14 cellular contexts compared by ENCODE assay signal in genomic region chr1:153539395-153540093, GRCh38. TPM values are rescaled to one million over a fixed set of nuclear protein-coding genes. Genes with fewer than 3 reads are reported as not detected.
DNase-seq lines count a peak whose midpoint lies in the region; ATAC-seq and TF ChIP-seq lines count a peak whose summit lies in the region.
"Had no signal": no experiment of that assay in that cellular context is flagged by ENCODE, and none has a peak within 500 bp of the region (broad histone marks: within the 10 kb centered on the region; RNA-seq: fewer than 3 reads in every experiment).

No MANE protein-coding gene starts in this region.

- no peaks in the 10 kb centered on the region for H3K9me3 Mint-ChIP-seq in T-helper 1 cell treated with Interleukin-12 subunit alpha and Interleukin-12 subunit beta and Interleukin-4 antibody, amounts not matched to agents 30 μg/mL and 1 μg/mL, for 36 hours
- no peaks in the 10 kb centered on the region for H3K9me3 Mint-ChIP-seq in effector memory CD8-positive, alpha-beta T cell
- H3K9me3 Mint-ChIP-seq in stimulated activated effector memory CD8-positive, alpha-beta T cell treated with anti-CD3 and anti-CD28 coated beads, Interleukin-12 subunit alpha, Interleukin-12 subunit beta, amount 100 ng/mL, for 72 hours: no peaks in the 10 kb centered on the region

- H3K36me3 ChIP-seq in Panc1 (ENCODE audit: control insufficient read depth, insufficient read depth, low read length): no peaks in the 10 kb centered on the region; the same call in 1 of the 2 replicates
- H3K36me3 ChIP-seq in brain microvascular endothelial cell (replicated peaks): no peaks in the 10 kb centered on the region
- H3K36me3 ChIP-seq in psoas muscle (ENCODE audit: insufficient read depth in 1 of 2, low read depth in 1 of 2): no peaks in the 10 kb centered on the region

- no peaks in the 10 kb centered on the region for H3K27me3 ChIP-seq in Panc1 (ENCODE audit: control insufficient read depth, insufficient read depth, low read length)
- no peaks in the 10 kb centered on the region for H3K27me3 ChIP-seq in brain microvascular endothelial cell (replicated peaks)
- H3K27me3 ChIP-seq in psoas muscle (ENCODE audit: insufficient read depth in 3 of 3, low read length in 2 of 3): peaks cover 0 to 8% (median 0%) of the 10 kb centered on the region in 3 donors
- H3K27me3 ChIP-seq: heart left ventricle, left lung had no signal

- peaks cover 80% of the 10 kb centered on the region for H3K4me1 ChIP-seq in Panc1 (ENCODE audit: control insufficient read depth, insufficient read depth, low read length)
- peaks cover under 1% of the 10 kb centered on the region for H3K4me1 ChIP-seq in psoas muscle

- intact Hi-C loops in Panc1 (cut with micrococcal nuclease; ENCODE audit: unreplicated experiment): no loop called here
- intact Hi-C loops in psoas muscle (cut with DNase I): no loop called here

- H3K4me3 Mint-ChIP-seq in T-helper 1 cell treated with Interleukin-12 subunit alpha and Interleukin-12 subunit beta and Interleukin-4 antibody, amounts not matched to agents 30 μg/mL and 1 μg/mL, for 36 hours: peak overlapping the region; percentile 18
- H3K4me3 Mint-ChIP-seq in effector memory CD8-positive, alpha-beta T cell: peak overlapping the region; percentile 95 to 100
- peak overlapping the region; percentile 99 for H3K4me3 Mint-ChIP-seq in stimulated activated effector memory CD8-positive, alpha-beta T cell treated with anti-CD3 and anti-CD28 coated beads, Interleukin-12 subunit alpha, Interleukin-12 subunit beta, amount 100 ng/mL, for 72 hours

- no peaks in the 10 kb centered on the region for H3K27me3 Mint-ChIP-seq in T-helper 1 cell treated with Interleukin-12 subunit alpha and Interleukin-12 subunit beta and Interleukin-4 antibody, amounts not matched to agents 30 μg/mL and 1 μg/mL, for 36 hours (ENCODE audit: low read depth)
- H3K27me3 Mint-ChIP-seq in effector memory CD8-positive, alpha-beta T cell: no peaks in the 10 kb centered on the region

- BruUV-seq in Panc1 (replicated peaks; lab: Mats Ljungman, UMichigan): no TSS peak

- H3K4me1 Mint-ChIP-seq in T-helper 1 cell treated with Interleukin-12 subunit alpha and Interleukin-12 subunit beta and Interleukin-4 antibody, amounts not matched to agents 30 μg/mL and 1 μg/mL, for 36 hours (ENCODE audit: low read depth): peaks cover 72% of the 10 kb centered on the region
- H3K4me1 Mint-ChIP-seq in effector memory CD8-positive, alpha-beta T cell (ENCODE audit: low read depth in 2 of 2): peaks cover 67 to 70% of the 10 kb centered on the region in 2 donors
- peaks cover 76% of the 10 kb centered on the region for H3K4me1 Mint-ChIP-seq in stimulated activated effector memory CD8-positive, alpha-beta T cell treated with anti-CD3 and anti-CD28 coated beads, Interleukin-12 subunit alpha, Interleukin-12 subunit beta, amount 100 ng/mL, for 72 hours

- TF ChIP-seq CTCF in Panc1 (IDR thresholded peaks at IDR 0.05) (no peak), brain microvascular endothelial cell (IDR thresholded peaks at IDR 0.05; ENCODE audit: low read depth, low read length, missing control alignments) (no peak), psoas muscle (IDR thresholded peaks at IDR 0.05) (no peak)

- in situ Hi-C loops in Panc1 (cut with HindIII; ENCODE audit: low pct_unique_long_range_greater_than_20kb, low sequenced_read_pairs) (no loop called here), brain microvascular endothelial cell (cut with HindIII; ENCODE audit: low pct_ligation_motif_present, low sequenced_read_pairs) (no loop called here)

- DNase-seq in T-helper 1 cell: no peak
- no peak for DNase-seq in Panc1 (ENCODE audit: low read depth, low spot score)
- DNase-seq in effector memory CD8-positive, alpha-beta T cell: no peak
- DNase-seq in stimulated activated effector memory CD8-positive, alpha-beta T cell treated with anti-CD3 and anti-CD28 coated beads, Interleukin-12 subunit alpha, Interleukin-12 subunit beta, amount 100 ng/mL, for 72 hours (ENCODE audit: low spot score in 2 of 2): no peak
- no peak for DNase-seq in brain microvascular endothelial cell
- DNase-seq in psoas muscle: no peak
- DNase-seq in activated effector memory CD4-positive, alpha-beta T cell treated with Interleukin-2 at 50 U/mL for 16 hours: no peak
- DNase-seq: activated CD4-positive, alpha-beta T cell treated with anti-CD3 and anti-CD28 coated beads for 4 hours; heart left ventricle; left lung had no signal

- WGBS in psoas muscle, 3 donors: 75 to 85% (median 80%) methylated on average over 4 of the region's 4 CpGs

- CTCF ChIA-PET in Panc1 (lab: Charles Lee): interaction anchor here (1.3 kb wide), 1 partner anchor 29 kb away, joined by 3 read pairs; no protein-coding TSS in a partner anchor

- ATAC-seq in Panc1 (no peak), psoas muscle (no peak)
- ATAC-seq in effector memory CD8-positive, alpha-beta T cell (replicated peaks): no peak
- ATAC-seq in stimulated activated effector memory CD8-positive, alpha-beta T cell treated with anti-CD3 and anti-CD28 coated beads, Interleukin-12 subunit alpha, Interleukin-12 subunit beta, amount 100 ng/mL, for 72 hours: no peak
- ATAC-seq: heart left ventricle, left lung, SK-N-SH treated with all-trans-retinoic acid at 6 μM for 48 hours had no signal

- H3K36me3 Mint-ChIP-seq in T-helper 1 cell treated with Interleukin-12 subunit alpha and Interleukin-12 subunit beta and Interleukin-4 antibody, amounts not matched to agents 30 μg/mL and 1 μg/mL, for 36 hours (ENCODE audit: low read depth): peaks cover 39% of the 10 kb centered on the region
- peaks cover 45% of the 10 kb centered on the region for H3K36me3 Mint-ChIP-seq in effector memory CD8-positive, alpha-beta T cell (ENCODE audit: insufficient read depth)
- peaks cover 63% of the 10 kb centered on the region for H3K36me3 Mint-ChIP-seq in stimulated activated effector memory CD8-positive, alpha-beta T cell treated with anti-CD3 and anti-CD28 coated beads, Interleukin-12 subunit alpha, Interleukin-12 subunit beta, amount 100 ng/mL, for 72 hours

- H3K27ac Mint-ChIP-seq in T-helper 1 cell treated with Interleukin-12 subunit alpha and Interleukin-12 subunit beta and Interleukin-4 antibody, amounts not matched to agents 30 μg/mL and 1 μg/mL, for 36 hours: peak overlapping the region; percentile 91
- peak overlapping the region; percentile 93 to 94 for H3K27ac Mint-ChIP-seq in effector memory CD8-positive, alpha-beta T cell
- H3K27ac Mint-ChIP-seq in stimulated activated effector memory CD8-positive, alpha-beta T cell treated with anti-CD3 and anti-CD28 coated beads, Interleukin-12 subunit alpha, Interleukin-12 subunit beta, amount 100 ng/mL, for 72 hours: peak overlapping the region; percentile 98

- POLR2A ChIA-PET in Panc1 (lab: Charles Lee): interaction anchor here (0.6 kb wide), 1 partner anchor 28 kb away, joined by 3 read pairs; no protein-coding TSS in a partner anchor

- H3K9me3 ChIP-seq in Panc1 (ENCODE audit: control insufficient read depth, insufficient read depth, low read depth, low read length): no peaks in the 10 kb centered on the region
- H3K9me3 ChIP-seq in psoas muscle: no peaks in the 10 kb centered on the region
- H3K9me3 ChIP-seq: heart left ventricle, left lung had no signal

- H3K4me3 ChIP-seq in Panc1 (ENCODE audit: low read depth in 2 of 2, low read length in 2 of 2) (no peak overlapping the region), brain microvascular endothelial cell (ENCODE audit: low read depth, low read length) (no peak overlapping the region), psoas muscle (no peak overlapping the region)
- H3K4me3 ChIP-seq: heart left ventricle, left lung had no signal

- H3K27ac ChIP-seq in Panc1 (ENCODE audit: low read length) (peak overlapping the region; percentile 98), brain microvascular endothelial cell (no peak overlapping the region), psoas muscle (no peak overlapping the region)
- H3K27ac ChIP-seq: parathyroid adenoma had no signal

RNA-seq across cellular contexts. Expression of gene S100A5, which starts 1.2 kb away (rescaled TPM):
- 0.72 TPM for total RNA-seq in Panc1 (2021; ENCODE audit: unreplicated experiment)
- 1.2 TPM for polyA plus RNA-seq in Panc1 (2012; ENCODE audit: insufficient read length)
- total RNA-seq in psoas muscle: not detected
- polyA plus RNA-seq in psoas muscle: not detected
- total RNA-seq: heart left ventricle, temporal lobe had no signal
- polyA plus RNA-seq: heart left ventricle had no signal

RNA-seq across cellular contexts. Expression of gene S100A6, which starts 3.8 kb away (rescaled TPM):
- 1,986 TPM for total RNA-seq in Panc1 (2021; ENCODE audit: unreplicated experiment)
- 6,225 TPM for polyA plus RNA-seq in Panc1 (2012; ENCODE audit: insufficient read length)
- total RNA-seq in psoas muscle: 100 to 1,000 TPM in 3 of 4 donors, 10 to 100 TPM in 1; 78.5 to 420 (median 150) TPM
- 100 to 1,000 TPM; 295 to 506 (median 467) TPM for polyA plus RNA-seq in psoas muscle

RNA-seq across cellular contexts. Expression of gene S100A4, which starts 6.1 kb away (rescaled TPM):
- total RNA-seq in Panc1 (2021; ENCODE audit: unreplicated experiment) (773 TPM), psoas muscle (10 to 100 TPM; 27.0 to 54.7 (median 47.3) TPM)
- polyA plus RNA-seq in Panc1 (2012; ENCODE audit: insufficient read length): 817 TPM
- 100 to 1,000 TPM in 1 of 3 donors, 10 to 100 TPM in 2; 75.2 to 155 (median 83.6) TPM for polyA plus RNA-seq in psoas muscle

RNA-seq across cellular contexts. Expression of gene S100A3, which starts 9.5 kb away (rescaled TPM):
- total RNA-seq in Panc1 (2021; ENCODE audit: unreplicated experiment) (12.0 TPM), psoas muscle (1 to 10 TPM in 2 of 4 donors, under 1 TPM in 2; 0.34 to 5.5 (median 0.86) TPM)
- 10.0 TPM for polyA plus RNA-seq in Panc1 (2012; ENCODE audit: insufficient read length)
- polyA plus RNA-seq in psoas muscle: 1 to 10 TPM in 2 of 3 donors, under 1 TPM in 1; 0.77 to 6.6 (median 3.4) TPM
- total RNA-seq: temporal lobe had no signal

RNA-seq across cellular contexts. Expression of gene S100A2, which starts 26.1 kb away (rescaled TPM):
- total RNA-seq in Panc1 (2021; ENCODE audit: unreplicated experiment) (6.2 TPM), psoas muscle (1 to 10 TPM in 3 of 4 donors, under 1 TPM in 1; 0.86 to 10.0 (median 1.1) TPM)
- 10.7 TPM for polyA plus RNA-seq in Panc1 (2012; ENCODE audit: insufficient read length)
- 10 to 100 TPM in 1 of 3 donors, 1 to 10 TPM in 2; 1.1 to 15.4 (median 2.1) TPM for polyA plus RNA-seq in psoas muscle
- total RNA-seq: temporal lobe had no signal

Comparison
In these comparisons a context has a peak if more than half of its experiments do, and no peak if none do; other contexts are left out.
1. H3K4me3 Mint-ChIP-seq: peak in every context shown above with its lines; median percentile 99 in stimulated activated effector memory CD8-positive, alpha-beta T cell treated with anti-CD3 and anti-CD28 coated beads, Interleukin-12 subunit alpha, Interleukin-12 subunit beta, amount 100 ng/mL, for 72 hours; 98 in effector memory CD8-positive, alpha-beta T cell; 18 in T-helper 1 cell treated with Interleukin-12 subunit alpha and Interleukin-12 subunit beta and Interleukin-4 antibody, amounts not matched to agents 30 μg/mL and 1 μg/mL, for 36 hours.
2. RNA of gene S100A4, which starts 6.1 kb away (total RNA-seq): 773 TPM in Panc1 (single experiment); 27.0 to 54.7 TPM in psoas muscle; every median in the first group is over 10 times any median in the second.
3. Peak in every context shown above with its lines, with median percentiles within 50 percentile points of each other: H3K27ac Mint-ChIP-seq.